ENCODE assay signal across 1 cellular context in the genomic region with DNA sequence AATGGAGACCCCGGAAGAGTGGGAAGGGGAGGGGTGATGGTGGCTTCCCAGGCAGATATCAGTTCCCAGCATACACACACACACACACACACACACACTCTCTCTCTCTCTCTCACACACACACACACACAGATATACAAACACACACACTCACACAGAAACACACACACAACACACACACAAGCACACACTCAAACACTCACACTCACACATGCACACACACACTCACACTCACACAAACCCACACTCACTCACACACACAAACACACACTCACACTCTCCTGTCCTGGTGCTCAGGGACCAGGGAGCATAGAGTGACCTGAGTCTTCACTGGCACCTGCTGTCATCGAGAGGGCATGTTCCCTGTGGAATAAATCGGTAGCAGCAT.
TF ChIP-seq lines count a peak whose summit lies in the region.

No MANE protein-coding gene starts in this region.

TF ChIP-seq in WTC11, 78 proteins besides CTCF, POLR2A, EP300 and RAD21 (continued from another document):
- TF ChIP-seq, protein P1, sequence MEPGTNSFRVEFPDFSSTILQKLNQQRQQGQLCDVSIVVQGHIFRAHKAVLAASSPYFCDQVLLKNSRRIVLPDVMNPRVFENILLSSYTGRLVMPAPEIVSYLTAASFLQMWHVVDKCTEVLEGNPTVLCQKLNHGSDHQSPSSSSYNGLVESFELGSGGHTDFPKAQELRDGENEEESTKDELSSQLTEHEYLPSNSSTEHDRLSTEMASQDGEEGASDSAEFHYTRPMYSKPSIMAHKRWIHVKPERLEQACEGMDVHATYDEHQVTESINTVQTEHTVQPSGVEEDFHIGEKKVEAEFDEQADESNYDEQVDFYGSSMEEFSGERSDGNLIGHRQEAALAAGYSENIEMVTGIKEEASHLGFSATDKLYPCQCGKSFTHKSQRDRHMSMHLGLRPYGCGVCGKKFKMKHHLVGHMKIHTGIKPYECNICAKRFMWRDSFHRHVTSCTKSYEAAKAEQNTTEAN (CRISPR knock-in tag; IDR thresholded peaks at IDR 0.05) = peak; percentile 82; the same call in 1 of the 2 replicates
